In the genomic region with DNA sequence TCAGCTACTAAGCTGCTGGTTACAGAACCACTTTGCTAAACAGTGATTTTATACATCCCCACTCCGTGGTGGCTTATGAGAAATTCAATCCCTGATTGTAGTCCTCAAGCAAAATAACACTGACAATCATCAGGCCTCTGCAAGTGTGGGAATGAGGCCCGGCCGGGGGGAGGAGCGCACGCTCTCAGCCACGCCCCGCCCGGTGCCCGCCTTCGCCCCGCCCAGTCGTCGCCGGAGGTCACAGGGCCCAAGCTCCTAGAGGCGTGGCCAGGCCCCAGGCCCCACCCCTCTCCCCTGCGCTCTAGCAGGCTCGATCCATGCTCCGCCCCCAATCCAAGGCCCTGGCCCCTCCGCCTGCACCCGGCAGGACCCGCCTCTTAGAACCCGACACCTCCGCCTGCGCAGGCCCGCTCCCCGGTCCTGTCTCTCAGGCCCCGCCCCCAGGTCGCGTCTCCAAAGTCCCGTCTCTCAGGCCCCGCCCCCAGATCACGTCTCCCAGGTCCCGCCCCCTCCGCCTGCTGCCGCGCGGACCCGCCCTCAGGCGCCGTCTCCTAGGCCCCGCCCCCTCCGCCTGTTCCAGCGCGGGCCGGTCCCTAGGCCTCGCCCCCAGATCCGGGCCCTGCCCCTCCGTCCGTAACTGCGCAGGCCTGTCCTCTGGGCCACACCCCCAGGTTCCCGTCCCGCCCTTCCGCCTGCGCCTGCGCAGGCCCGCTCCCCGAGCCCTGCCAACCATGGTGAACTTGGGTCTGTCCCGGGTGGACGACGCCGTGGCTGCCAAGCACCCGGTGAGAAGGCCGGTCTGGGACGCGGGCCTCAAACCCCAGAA, we compare ENCODE assay signal across 8 cellular contexts. TPM values are rescaled to one million over a fixed set of nuclear protein-coding genes. Genes with fewer than 3 reads are reported as not detected.
DNase-seq lines count a peak whose midpoint lies in the region; ATAC-seq and TF ChIP-seq lines count a peak whose summit lies in the region.

TSS of gene TMEM141 (plus strand) at position 705 of the 826 bp plus-strand sequence. CDS start at position 732, 27 bp downstream.

- no peaks in the 10 kb centered on the region for H3K9me3 ChIP-seq in PC-3 (ENCODE audit: low read length)

- peak within 1 kb of the TSS; percentile 89 for H3K4me2 ChIP-seq in PC-3 (ENCODE audit: low read length)

- no peaks in the 10 kb centered on the region for H3K9me2 ChIP-seq in PC-3 (replicated peaks; ENCODE audit: low read length)

- H3K36me3 ChIP-seq in PC-3 (ENCODE audit: low read depth, low read length) = peaks cover 2% of the 10 kb centered on the region; the same call in 1 of the 2 replicates

- POLR2A ChIA-PET in PC-3 (lab: Charles Lee; ENCODE audit: unreplicated experiment) = interaction anchor here (0.6 kb wide), 2 partner anchors 78 to 238 kb away, joined by 4 to 9 read pairs; no protein-coding TSS in a partner anchor

- no peaks in the 10 kb centered on the region for H4K20me1 ChIP-seq in PC-3 (ENCODE audit: low read length)

- no TSS peak for BruUV-seq in PC-3 (replicated peaks; lab: Mats Ljungman, UMichigan)

- no peak for TF ChIP-seq RAD21 in Ishikawa (IDR thresholded peaks at IDR 0.05; ENCODE audit: low read depth)

- peak within 1 kb of the TSS; percentile 92 for H3K9ac ChIP-seq in PC-3 (ENCODE audit: low read length)

- TF ChIP-seq EP300 in Ishikawa (IDR thresholded peaks at IDR 0.05; ENCODE audit: borderline replicate concordance) = no peak

- H3K27me3 ChIP-seq in PC-3 (ENCODE audit: low read length) = no peaks in the 10 kb centered on the region

- intact Hi-C loops in PC-3 (cut with micrococcal nuclease) = loop anchor here (1.0 kb wide), 1 partner anchor 9 kb away; no protein-coding TSS in a partner anchor

- CTCF ChIA-PET in PC-3 (lab: Charles Lee) = interaction anchor here (0.6 kb wide), 1 partner anchor 20 kb away, joined by 3 read pairs; no protein-coding TSS in a partner anchor

- H3K79me2 ChIP-seq in PC-3 (ENCODE audit: low read length) = peaks cover 13% of the 10 kb centered on the region

- H3K4me1 ChIP-seq in PC-3 (ENCODE audit: insufficient read depth, low read length) = peaks cover 22% of the 10 kb centered on the region

- H3F3A ChIP-seq in PC-3 (ENCODE audit: low read length, unreplicated experiment) = no peaks in the 10 kb centered on the region

- H3K27ac ChIP-seq in PC-3 (ENCODE audit: low read length) (peak within 1 kb of the TSS; percentile 79), epithelial cell of prostate (peak within 1 kb of the TSS; percentile 91)

- ATAC-seq in GM21576 (IDR thresholded peaks at IDR 0.05; ENCODE audit: unreplicated experiment) (peak; percentile 79), PC-3 (peak; percentile 88)

- H2AFZ ChIP-seq in PC-3 (ENCODE audit: low read length) = peak within 1 kb of the TSS; percentile 54; the same call in 1 of the 2 replicates

- DNase-seq in DMS 273 treated with DMSO at 0.1 percent for 48 hours (lab: John Stamatoyannopoulos, UW) (peak; percentile 95), PC-3 (peak; percentile 95), activated T-cell treated with anti-CD3 and anti-CD28 coated beads for 48 hours (ENCODE audit: low read depth) (peak; percentile 100), epithelial cell of prostate (ENCODE audit: low read depth, low spot score) (peak; percentile 91), mucosa of gallbladder (ENCODE audit: low spot score) (peak; percentile 100)
- peak; percentile 97 to 99 for DNase-seq in stimulated activated CD8-positive, alpha-beta memory T cell treated with anti-CD3 and anti-CD28 coated beads, Interleukin-4, amount 100 ng/mL, for 4 hours (ENCODE audit: low read depth in 2 of 2, low spot score in 1 of 2)

- peak within 1 kb of the TSS; percentile 68 for H3K4me3 ChIP-seq in PC-3 (ENCODE audit: low read length)

- no peak for TF ChIP-seq CTCF in PC-3 (conservative IDR thresholded peaks at IDR 0.05; ENCODE audit: low read depth, low read length)

TF ChIP-seq in Ishikawa, 13 proteins besides CTCF, POLR2A, EP300 and RAD21:
- TF ChIP-seq YY1 (IDR thresholded peaks at IDR 0.05; ENCODE audit: low read depth) (peak; percentile 63; the same call in 1 of the 2 replicates), FOXM1 (IDR thresholded peaks at IDR 0.05; ENCODE audit: borderline replicate concordance, low read depth) (no peak), TAF1 (IDR thresholded peaks at IDR 0.05; ENCODE audit: low read depth) (peak; percentile 60; the same call in 1 of the 2 replicates), TCF12 (IDR thresholded peaks at IDR 0.05; ENCODE audit: low read depth) (no peak), ZBTB7A (IDR thresholded peaks at IDR 0.05; ENCODE audit: low read depth) (no peak), EGR1 (IDR thresholded peaks at IDR 0.05) (no peak)
- TF ChIP-seq, protein P1, sequence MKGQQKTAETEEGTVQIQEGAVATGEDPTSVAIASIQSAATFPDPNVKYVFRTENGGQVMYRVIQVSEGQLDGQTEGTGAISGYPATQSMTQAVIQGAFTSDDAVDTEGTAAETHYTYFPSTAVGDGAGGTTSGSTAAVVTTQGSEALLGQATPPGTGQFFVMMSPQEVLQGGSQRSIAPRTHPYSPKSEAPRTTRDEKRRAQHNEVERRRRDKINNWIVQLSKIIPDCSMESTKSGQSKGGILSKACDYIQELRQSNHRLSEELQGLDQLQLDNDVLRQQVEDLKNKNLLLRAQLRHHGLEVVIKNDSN (IDR thresholded peaks at IDR 0.05) = peak; percentile 7; the same call in 1 of the 2 replicates
- TF ChIP-seq, protein P2, sequence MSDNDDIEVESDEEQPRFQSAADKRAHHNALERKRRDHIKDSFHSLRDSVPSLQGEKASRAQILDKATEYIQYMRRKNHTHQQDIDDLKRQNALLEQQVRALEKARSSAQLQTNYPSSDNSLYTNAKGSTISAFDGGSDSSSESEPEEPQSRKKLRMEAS (IDR thresholded peaks at IDR 0.05) = peak; percentile 72; the same call in 1 of the 2 replicates

RNA-seq across cellular contexts. Expression of gene TMEM141, which starts in this region (rescaled TPM):
- total RNA-seq in PC-3 (2014; rRNA removed) (94.6 and 101 TPM in 2 replicates), mucosa of gallbladder (81.3 TPM)

Comparison
In these comparisons a context has a peak if more than half of its experiments do, and no peak if none do; other contexts are left out.
1. Peak in every context shown above with its lines: DNase-seq, ATAC-seq, H3K4me3 ChIP-seq and H3K27ac ChIP-seq.